In the genomic region with DNA sequence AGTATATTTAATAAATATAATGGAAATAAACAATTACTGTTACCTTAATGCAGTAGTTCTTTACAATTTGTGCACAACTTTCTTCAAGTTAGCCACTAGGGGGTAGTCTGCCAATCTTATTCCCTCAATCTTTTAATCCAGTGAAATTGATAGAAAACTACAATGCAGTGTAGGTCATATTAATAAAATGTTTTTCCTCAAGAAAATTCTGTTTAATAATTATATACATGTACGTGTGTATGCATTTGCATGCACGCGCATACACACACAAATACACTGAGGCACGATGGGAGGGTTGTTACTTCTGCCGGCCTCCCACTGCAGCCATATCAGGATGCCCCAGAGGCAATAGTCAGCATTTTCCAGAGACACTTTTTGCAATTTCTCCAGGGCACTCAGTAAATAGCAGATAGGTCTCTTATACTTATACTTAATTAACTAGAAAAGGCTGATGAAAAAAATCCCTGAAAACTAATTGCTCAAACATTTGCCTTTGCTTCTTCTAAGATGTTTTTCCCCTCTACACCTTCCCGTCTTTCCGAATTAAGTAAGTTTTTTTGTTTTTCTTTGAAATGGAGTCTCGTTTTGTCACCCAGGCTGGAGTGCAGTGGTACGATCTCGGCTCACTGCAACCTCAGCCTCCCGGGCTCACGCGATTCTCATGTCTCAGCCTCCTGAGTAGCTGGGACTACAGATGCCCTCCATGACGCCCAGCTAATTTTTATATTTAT, we compare ENCODE assay signal across 8 cellular contexts. TPM values are rescaled to one million over a fixed set of nuclear protein-coding genes. Genes with fewer than 3 reads are reported as not detected.
DNase-seq lines count a peak whose midpoint lies in the region; ATAC-seq and TF ChIP-seq lines count a peak whose summit lies in the region.

No MANE protein-coding gene starts in this region.

- no peaks in the 10 kb centered on the region for H3K27me3 ChIP-seq in testis

- peak overlapping the region; percentile 94 for H3K27ac Mint-ChIP-seq in stimulated activated memory B cell treated with anti-CD40 and anti-IgM and Interleukin-4, amounts not matched to agents 10 μg/mL and 1 μg/mL and 100 μg/mL, for 72 hours

- ATAC-seq in stimulated activated memory B cell treated with anti-CD40 and anti-IgM and Interleukin-4, amounts not matched to agents 10 μg/mL and 1 μg/mL and 100 μg/mL, for 72 hours: no peak

- TF ChIP-seq POLR2A in testis (IDR thresholded peaks at IDR 0.05): no peak

- DNase-seq in NCI-H510A treated with DMSO at 0.1 percent for 48 hours (lab: John Stamatoyannopoulos, UW): peak; percentile 43
- DNase-seq in NCI-H510A (lab: John Stamatoyannopoulos, UW): no peak
- DNase-seq in NCI-H526 treated with DMSO at 0.1 percent for 48 hours (lab: John Stamatoyannopoulos, UW): peak; percentile 34
- no peak for DNase-seq in epithelial cell of proximal tubule (ENCODE audit: low read depth)
- DNase-seq in activated CD4-positive, alpha-beta T cell treated with anti-CD3 and anti-CD28 coated beads for 1 hour: no peak
- no peak for DNase-seq in testis
- no peak for DNase-seq in caudate nucleus (lab: John Stamatoyannopoulos, UW)

- H3K4me3 Mint-ChIP-seq in stimulated activated memory B cell treated with anti-CD40 and anti-IgM and Interleukin-4, amounts not matched to agents 10 μg/mL and 1 μg/mL and 100 μg/mL, for 72 hours: no peak overlapping the region

- TF ChIP-seq CTCF in epithelial cell of proximal tubule (conservative IDR thresholded peaks at IDR 0.05; ENCODE audit: low read depth, low read length) (peak; percentile 71), testis (IDR thresholded peaks at IDR 0.05) (peak in 1 of 3 experiments; percentile 74)

- no peaks in the 10 kb centered on the region for H3K9me3 ChIP-seq in testis

- H3K27me3 Mint-ChIP-seq in stimulated activated memory B cell treated with anti-CD40 and anti-IgM and Interleukin-4, amounts not matched to agents 10 μg/mL and 1 μg/mL and 100 μg/mL, for 72 hours: no peaks in the 10 kb centered on the region

- 86 to 94% methylated on average over 14 of the region's 14 CpGs for WGBS in testis, 2 donors

- no peaks in the 10 kb centered on the region for H3K36me3 ChIP-seq in testis (ENCODE audit: low read depth, missing control alignments)

- H3K27ac ChIP-seq in testis (no peak overlapping the region), caudate nucleus (ENCODE audit: low read depth, low read length) (no peak overlapping the region)

- H3K9me3 Mint-ChIP-seq in stimulated activated memory B cell treated with anti-CD40 and anti-IgM and Interleukin-4, amounts not matched to agents 10 μg/mL and 1 μg/mL and 100 μg/mL, for 72 hours: peaks cover 3% of the 10 kb centered on the region

- intact Hi-C loops in testis (cut with DNase I; ENCODE audit: low total_unique reads): loop anchor here (10.0 kb wide), 1 partner anchor 150 kb away; no protein-coding TSS in a partner anchor

- H3K36me3 Mint-ChIP-seq in stimulated activated memory B cell treated with anti-CD40 and anti-IgM and Interleukin-4, amounts not matched to agents 10 μg/mL and 1 μg/mL and 100 μg/mL, for 72 hours: peaks cover 14% of the 10 kb centered on the region

- H3K4me1 Mint-ChIP-seq in stimulated activated memory B cell treated with anti-CD40 and anti-IgM and Interleukin-4, amounts not matched to agents 10 μg/mL and 1 μg/mL and 100 μg/mL, for 72 hours: peaks cover 55% of the 10 kb centered on the region

- H3K4me1 ChIP-seq in testis: peaks cover 5% of the 10 kb centered on the region

- H3K4me3 ChIP-seq in epithelial cell of proximal tubule (ENCODE audit: low read depth, low read length) (no peak overlapping the region), testis (no peak overlapping the region)

RNA-seq across cellular contexts. Expression of gene GAB2, which starts 3.1 kb away (rescaled TPM):
- total RNA-seq in epithelial cell of proximal tubule (11.7 and 15.0 TPM in 2 replicates), testis (10 to 100 TPM in 1 of 2 donors, 1 to 10 TPM in 1; 9.2 to 10.9 TPM)
- 14.3 TPM for polyA plus RNA-seq in testis (ENCODE audit: insufficient read depth, low read depth, low replicate concordance)

Comparison
In these comparisons a context has a peak if more than half of its experiments do, and no peak if none do; other contexts are left out.
1. DNase-seq: peak in NCI-H510A treated with DMSO at 0.1 percent for 48 hours (single experiment) and NCI-H526 treated with DMSO at 0.1 percent for 48 hours (single experiment); none in NCI-H510A (single experiment), epithelial cell of proximal tubule (single experiment), activated CD4-positive, alpha-beta T cell treated with anti-CD3 and anti-CD28 coated beads for 1 hour (single experiment), testis (single experiment) and caudate nucleus (0 of 61).